ENCODE assay signal across 8 cellular contexts in genomic region chr2:73214120-73215035, GRCh38. TPM values are rescaled to one million over a fixed set of nuclear protein-coding genes. Genes with fewer than 3 reads are reported as not detected.
DNase-seq lines count a peak whose midpoint lies in the region; ATAC-seq and TF ChIP-seq lines count a peak whose summit lies in the region.

SMYD5 (plus strand) TSS chr2:73214245; CDS start chr2:73214267, 22 bp downstream.

- H3K4me3 ChIP-seq in esophagus squamous epithelium, result peak within 1 kb of the TSS; percentile 73 to 91 (median 81)

- peak within 1 kb of the TSS; percentile 97 for H3K27ac Mint-ChIP-seq in activated T-cell treated with anti-CD3 and anti-CD28 coated beads, Interleukin-2, amount 50 U/mL, for 24 hours
- H3K27ac Mint-ChIP-seq in naive B cell, result peak within 1 kb of the TSS; percentile 91 to 96 (median 94)
- peak within 1 kb of the TSS; percentile 95 for H3K27ac Mint-ChIP-seq in stimulated activated memory B cell treated with anti-CD40 and anti-IgM and Interleukin-4, amounts not matched to agents 10 μg/mL and 1 μg/mL and 100 μg/mL, for 72 hours

- TF ChIP-seq POLR2A in esophagus squamous epithelium (IDR thresholded peaks at IDR 0.05), result peak in 1 of 4 donors; percentile 44

- H3K36me3 Mint-ChIP-seq in activated T-cell treated with anti-CD3 and anti-CD28 coated beads, Interleukin-2, amount 50 U/mL, for 24 hours (ENCODE audit: low read depth), result peaks cover 21% of the 10 kb centered on the region
- H3K36me3 Mint-ChIP-seq in naive B cell, result no peaks in the 10 kb centered on the region
- peaks cover 6% of the 10 kb centered on the region for H3K36me3 Mint-ChIP-seq in stimulated activated memory B cell treated with anti-CD40 and anti-IgM and Interleukin-4, amounts not matched to agents 10 μg/mL and 1 μg/mL and 100 μg/mL, for 72 hours

- peaks cover 0 to 12% (median 0%) of the 10 kb centered on the region in 3 donors for H3K36me3 ChIP-seq in esophagus squamous epithelium

- no peaks in the 10 kb centered on the region for H3K9me3 Mint-ChIP-seq in activated T-cell treated with anti-CD3 and anti-CD28 coated beads, Interleukin-2, amount 50 U/mL, for 24 hours
- H3K9me3 Mint-ChIP-seq in naive B cell, result no peaks in the 10 kb centered on the region
- H3K9me3 Mint-ChIP-seq in stimulated activated memory B cell treated with anti-CD40 and anti-IgM and Interleukin-4, amounts not matched to agents 10 μg/mL and 1 μg/mL and 100 μg/mL, for 72 hours, result no peaks in the 10 kb centered on the region

- intact Hi-C loops in esophagus squamous epithelium (cut with DNase I), result no loop called here

- H3K9me3 ChIP-seq in esophagus squamous epithelium, result no peaks in the 10 kb centered on the region

- peak; percentile 79 for DNase-seq in DMS114 treated with DMSO at 0.1 percent for 48 hours (lab: John Stamatoyannopoulos, UW; ENCODE audit: unreplicated experiment)
- peak; percentile 74 for DNase-seq in HuH-7.5 (ENCODE audit: low spot score)
- DNase-seq in activated T-cell treated with anti-CD3 and anti-CD28 coated beads, Interleukin-2, amount 50 U/mL, for 24 hours, result peak; percentile 96
- peak; percentile 48 for DNase-seq in esophagus squamous epithelium (lab: John Stamatoyannopoulos, UW)
- DNase-seq in naive B cell, result peak; percentile 88

- WGBS in esophagus squamous epithelium, 2 donors, result 0 to 1% methylated on average over 8 of the region's 64 CpGs

- TF ChIP-seq CTCF in esophagus squamous epithelium (IDR thresholded peaks at IDR 0.05), result no peak

- no peaks in the 10 kb centered on the region for H3K27me3 Mint-ChIP-seq in activated T-cell treated with anti-CD3 and anti-CD28 coated beads, Interleukin-2, amount 50 U/mL, for 24 hours
- H3K27me3 Mint-ChIP-seq in naive B cell, result peaks cover 9 to 11% (median 10%) of the 10 kb centered on the region in 3 donors
- peaks cover 11% of the 10 kb centered on the region for H3K27me3 Mint-ChIP-seq in stimulated activated memory B cell treated with anti-CD40 and anti-IgM and Interleukin-4, amounts not matched to agents 10 μg/mL and 1 μg/mL and 100 μg/mL, for 72 hours

- peaks cover 5 to 32% (median 24%) of the 10 kb centered on the region in 3 donors for H3K4me1 ChIP-seq in esophagus squamous epithelium

- peak within 1 kb of the TSS; percentile 95 for H3K4me3 Mint-ChIP-seq in activated T-cell treated with anti-CD3 and anti-CD28 coated beads, Interleukin-2, amount 50 U/mL, for 24 hours
- H3K4me3 Mint-ChIP-seq in naive B cell, result peak within 1 kb of the TSS; percentile 89 to 97 (median 94)
- H3K4me3 Mint-ChIP-seq in stimulated activated memory B cell treated with anti-CD40 and anti-IgM and Interleukin-4, amounts not matched to agents 10 μg/mL and 1 μg/mL and 100 μg/mL, for 72 hours, result peak within 1 kb of the TSS; percentile 90

- no peaks in the 10 kb centered on the region for H3K27me3 ChIP-seq in esophagus squamous epithelium

- ATAC-seq in GM21526 (IDR thresholded peaks at IDR 0.05; ENCODE audit: low FRiP score, unreplicated experiment), result peak; percentile 87
- ATAC-seq in naive B cell (ENCODE audit: low read depth in 2 of 2), result peak; percentile 94 to 95
- peak; percentile 96 for ATAC-seq in stimulated activated memory B cell treated with anti-CD40 and anti-IgM and Interleukin-4, amounts not matched to agents 10 μg/mL and 1 μg/mL and 100 μg/mL, for 72 hours

- H3K27ac ChIP-seq in esophagus squamous epithelium, result peak within 1 kb of the TSS; percentile 67 to 81 (median 74)

- peaks cover 38% of the 10 kb centered on the region for H3K4me1 Mint-ChIP-seq in activated T-cell treated with anti-CD3 and anti-CD28 coated beads, Interleukin-2, amount 50 U/mL, for 24 hours (ENCODE audit: low read depth)
- peaks cover 26 to 44% (median 32%) of the 10 kb centered on the region in 3 donors for H3K4me1 Mint-ChIP-seq in naive B cell
- H3K4me1 Mint-ChIP-seq in stimulated activated memory B cell treated with anti-CD40 and anti-IgM and Interleukin-4, amounts not matched to agents 10 μg/mL and 1 μg/mL and 100 μg/mL, for 72 hours, result peaks cover 31% of the 10 kb centered on the region

TF ChIP-seq in PFSK-1, 5 proteins besides CTCF, POLR2A, EP300 and RAD21:
- TF ChIP-seq POLR2AphosphoS5 (IDR thresholded peaks at IDR 0.05; ENCODE audit: low read depth, low read length), result peak; percentile 84
- TF ChIP-seq SIN3A (IDR thresholded peaks at IDR 0.05; ENCODE audit: borderline replicate concordance, insufficient read depth, low read length), result peak; percentile 98; the same call in 1 of the 2 replicates
- peak; percentile 12 for TF ChIP-seq FOXP2 (optimal IDR thresholded peaks at IDR 0.05; ENCODE audit: borderline replicate concordance, extremely low read depth, extremely low read length, insufficient read depth)
- TF ChIP-seq REST (IDR thresholded peaks at IDR 0.05; ENCODE audit: insufficient read depth in 1 of 2, low read depth in 2 of 2, low read length in 2 of 2), result no peak
- 0 out of 2 replicates have a peak, but pooled peaks have one; percentile 18 for TF ChIP-seq TAF1 (IDR thresholded peaks at IDR 0.05; ENCODE audit: borderline replicate concordance, insufficient read depth, low read length)
TF ChIP-seq in PFSK-1: peak in this region for 4.

RNA-seq across cellular contexts. Expression of gene SMYD5, which starts in this region (rescaled TPM):
- 35.7 TPM for polyA plus RNA-seq in PFSK-1 (2012; ENCODE audit: insufficient read length, low read depth)
- 10 to 100 TPM in 3 of 4 donors, 1 to 10 TPM in 1; 5.6 to 22.1 (median 17.6) TPM for total RNA-seq in esophagus squamous epithelium
- polyA plus RNA-seq in naive B cell (ENCODE audit: low read depth in 6 of 6), result 10 to 100 TPM in 5 of 6 donors, 1 to 10 TPM in 1; 4.9 to 29.2 (median 20.9) TPM

Comparison
In these comparisons a context has a peak if more than half of its experiments do, and no peak if none do; other contexts are left out.
1. Peak in every context shown above with its lines: DNase-seq, ATAC-seq, H3K4me3 ChIP-seq and H3K27ac ChIP-seq.